Comparison of ENCODE assay signal across 16 cellular contexts in genomic region chr6:160055378-160055777, GRCh38.
"Had no signal": no experiment of that assay in that cellular context is flagged by ENCODE, and none has a peak within 500 bp of the region (broad histone marks: within the 10 kb centered on the region; RNA-seq: fewer than 3 reads in every experiment).

No MANE protein-coding gene starts in this region.

- ATAC-seq: foreskin keratinocyte; heart left ventricle; left lobe of liver; right cardiac atrium; stimulated activated naive B cell treated with anti-CD40 and anti-IgM and Interleukin-4, amounts not matched to agents 10 μg/mL and 1 μg/mL and 100 μg/mL, for 72 hours had no signal

- DNase-seq: activated CD4-positive, alpha-beta memory T cell treated with anti-CD3 and anti-CD28 coated beads for 36 hours; activated CD4-positive, alpha-beta T cell treated with anti-CD3 and anti-CD28 coated beads for 1 hour; activated CD8-positive, alpha-beta memory T cell treated with anti-CD3 and anti-CD28 coated beads, Interleukin-2, amount 50 U/mL, for 4 hours; activated naive CD4-positive, alpha-beta T cell treated with anti-CD3 and anti-CD28 coated beads, Interleukin-2, amount 50 U/mL, for 16 hours; adrenal gland; caudate nucleus; colonic mucosa; foreskin keratinocyte; heart left ventricle; mesendoderm; occipital lobe; stimulated activated naive B cell treated with anti-CD40 and anti-IgM and Interleukin-4, amounts not matched to agents 10 μg/mL and 1 μg/mL and 100 μg/mL, for 72 hours; substantia nigra; transverse colon had no signal
